22 cellular contexts compared by ENCODE assay signal in the genomic region with DNA sequence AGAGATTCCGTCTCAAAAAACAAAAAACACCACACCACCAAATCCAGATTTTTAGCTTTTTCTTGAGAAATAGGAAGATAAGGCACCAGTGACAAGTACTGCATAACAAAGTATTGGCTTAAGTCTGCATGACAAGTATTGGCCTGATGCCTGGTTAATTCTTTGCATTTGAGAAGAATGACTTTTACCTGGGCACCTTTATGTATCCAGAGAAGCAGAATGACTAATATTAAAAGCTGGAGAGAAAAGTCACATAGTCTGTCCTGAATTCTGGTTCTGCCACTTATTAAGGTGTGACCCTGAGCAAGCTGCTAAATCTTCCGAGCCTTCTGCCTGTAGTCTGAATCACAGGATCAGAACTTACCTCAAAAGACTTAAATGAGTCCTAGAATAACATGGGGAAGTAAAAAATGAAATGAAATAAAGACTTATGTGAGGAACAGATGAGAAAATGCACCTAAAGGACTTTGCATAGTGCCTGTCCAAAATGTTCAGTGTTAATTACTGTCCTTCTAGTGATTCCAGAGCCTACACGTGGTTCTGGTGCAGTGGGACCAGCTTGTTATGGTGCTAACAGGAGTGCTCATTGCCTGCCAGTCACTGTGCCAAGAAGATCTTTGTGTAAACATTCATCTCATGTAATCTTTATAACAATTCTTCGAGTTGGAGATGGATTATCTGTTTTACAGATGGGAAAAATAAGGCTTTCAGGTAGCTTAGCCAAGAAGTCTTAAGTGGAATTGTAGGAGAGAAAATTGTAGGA. TPM values are rescaled to one million over a fixed set of nuclear protein-coding genes. Genes with fewer than 3 reads are reported as not detected.
DNase-seq lines count a peak whose midpoint lies in the region; ATAC-seq, FAIRE-seq and TF ChIP-seq lines count a peak whose summit lies in the region.
"Had no signal": no experiment of that assay in that cellular context is flagged by ENCODE, and none has a peak within 500 bp of the region (broad histone marks: within the 10 kb centered on the region; RNA-seq: fewer than 3 reads in every experiment).

No MANE protein-coding gene starts in this region.

- peak; percentile 45; the same call in 2 of the 3 replicates for ATAC-seq in SK-N-SH treated with all-trans-retinoic acid at 6 μM for 48 hours
- ATAC-seq in pancreas, result peak in 3 of 4 donors; percentile 23 to 41 (median 32)
- ATAC-seq: activated T-cell treated with anti-CD3 and anti-CD28 coated beads, Interleukin-2, amount 50 U/mL, for 72 hours; right cardiac atrium; stimulated activated naive B cell treated with anti-CD40 and anti-IgM and Interleukin-4, amounts not matched to agents 10 μg/mL and 1 μg/mL and 100 μg/mL, for 72 hours had no signal

- H3K27me3 ChIP-seq in pancreas (no peaks in the 10 kb centered on the region), MG63 (no peaks in the 10 kb centered on the region), spleen (replicated peaks in 1 of 7) (no peaks in the 10 kb centered on the region)
- H3K27me3 ChIP-seq: neutrophil, SJCRH30 had no signal

- no peaks in the 10 kb centered on the region for H3K9me3 ChIP-seq in pancreas
- H3K9me3 ChIP-seq in MG63, result no peaks in the 10 kb centered on the region
- no peaks in the 10 kb centered on the region for H3K9me3 ChIP-seq in spleen
- H3K9me3 ChIP-seq: neutrophil, SJCRH30 had no signal

- H3K4me3 ChIP-seq in pancreas, result no peak overlapping the region
- H3K4me3 ChIP-seq in MG63, result no peak overlapping the region
- no peak overlapping the region for H3K4me3 ChIP-seq in spleen
- H3K4me3 ChIP-seq: SJCRH30 had no signal

- H3K27ac ChIP-seq in pancreas (no peak overlapping the region), spleen (no peak overlapping the region)
- H3K27ac ChIP-seq: neutrophil, SJCRH30 had no signal

- no peaks in the 10 kb centered on the region for H3K4me1 ChIP-seq in pancreas
- no peaks in the 10 kb centered on the region for H3K4me1 ChIP-seq in spleen
- H3K4me1 ChIP-seq: SJCRH30 had no signal

- intact Hi-C loops in pancreas (cut with DNase I), result no loop called here
- intact Hi-C loops in spleen (cut with DNase I; ENCODE audit: low total_unique reads), result no loop called here

- in situ Hi-C loops in KBM-7 (cut with MboI; ENCODE audit: low pct_unique_long_range_greater_than_20kb, low sequenced_read_pairs), result no loop called here

- no peak for FAIRE-seq in pancreas (lab: Jason Lieb, UNC)

- DNase-seq in HT-29 (ENCODE audit: low spot score) (peak; percentile 18), fibroblast of peridontal ligament (ENCODE audit: extremely low read depth) (peak; percentile 26), pancreas (no peak), GF-D8 (lab: John Stamatoyannopoulos, UW) (no peak), MG63 (no peak), spleen (no peak), KBM-7 (no peak)
- DNase-seq: activated CD4-positive, CD25-positive, alpha-beta regulatory T cell; activated T-cell treated with anti-CD3 and anti-CD28 coated beads, Interleukin-2, amount 50 U/mL, for 72 hours; AML-193; cortex of kidney; erythroblast; GOT3; Karpas-422; NCI-H1092 treated with DMSO at 0.1 percent for 48 hours; NCI-H2107; NCI-H510A treated with DMSO at 0.1 percent for 48 hours; right cardiac atrium; SJCRH30; stimulated activated naive B cell treated with anti-CD40 and anti-IgM and Interleukin-4, amounts not matched to agents 10 μg/mL and 1 μg/mL and 100 μg/mL, for 72 hours had no signal

- WGBS in pancreas, 2 donors, result 45 to 57% methylated on average over 4 of the region's 4 CpGs
- 79 to 89% (median 83%) methylated on average over 4 of the region's 4 CpGs for WGBS in spleen, 5 donors

- TF ChIP-seq CTCF in pancreas (IDR thresholded peaks at IDR 0.05), result no peak
- TF ChIP-seq CTCF in spleen (IDR thresholded peaks at IDR 0.05 in 8 of 11, conservative IDR thresholded peaks at IDR 0.05 in 3 of 11), result no peak

- peaks cover 0 to 24% (median 7%) of the 10 kb centered on the region in 3 donors for H3K36me3 ChIP-seq in pancreas
- peaks cover 11% of the 10 kb centered on the region for H3K36me3 ChIP-seq in MG63
- H3K36me3 ChIP-seq in spleen, result peaks cover 0 to 27% (median 11%) of the 10 kb centered on the region in 6 donors

- TF ChIP-seq POLR2A in spleen (IDR thresholded peaks at IDR 0.05), result no peak

TF ChIP-seq in SK-N-SH treated with all-trans-retinoic acid at 6 μM for 48 hours, 23 proteins besides CTCF, POLR2A, EP300 and RAD21 (continues in another document):
- TF ChIP-seq ZFP30 (CRISPR knock-in tag; IDR thresholded peaks at IDR 0.05) (no peak), SNAI2 (CRISPR knock-in tag; IDR thresholded peaks at IDR 0.05) (no peak), ZNF8 (CRISPR knock-in tag; IDR thresholded peaks at IDR 0.05) (no peak), RARB (CRISPR knock-in tag; IDR thresholded peaks at IDR 0.05) (no peak), OSR1 (CRISPR knock-in tag; IDR thresholded peaks at IDR 0.05) (no peak), ISL1 (CRISPR knock-in tag; IDR thresholded peaks at IDR 0.05) (no peak), PPARA (CRISPR knock-in tag; IDR thresholded peaks at IDR 0.05; ENCODE audit: borderline replicate concordance) (no peak), ARNTL (CRISPR knock-in tag; IDR thresholded peaks at IDR 0.05; ENCODE audit: borderline replicate concordance, low read depth) (no peak), BACH2 (CRISPR knock-in tag; IDR thresholded peaks at IDR 0.05; ENCODE audit: borderline replicate concordance) (no peak)
- TF ChIP-seq, protein P1, sequence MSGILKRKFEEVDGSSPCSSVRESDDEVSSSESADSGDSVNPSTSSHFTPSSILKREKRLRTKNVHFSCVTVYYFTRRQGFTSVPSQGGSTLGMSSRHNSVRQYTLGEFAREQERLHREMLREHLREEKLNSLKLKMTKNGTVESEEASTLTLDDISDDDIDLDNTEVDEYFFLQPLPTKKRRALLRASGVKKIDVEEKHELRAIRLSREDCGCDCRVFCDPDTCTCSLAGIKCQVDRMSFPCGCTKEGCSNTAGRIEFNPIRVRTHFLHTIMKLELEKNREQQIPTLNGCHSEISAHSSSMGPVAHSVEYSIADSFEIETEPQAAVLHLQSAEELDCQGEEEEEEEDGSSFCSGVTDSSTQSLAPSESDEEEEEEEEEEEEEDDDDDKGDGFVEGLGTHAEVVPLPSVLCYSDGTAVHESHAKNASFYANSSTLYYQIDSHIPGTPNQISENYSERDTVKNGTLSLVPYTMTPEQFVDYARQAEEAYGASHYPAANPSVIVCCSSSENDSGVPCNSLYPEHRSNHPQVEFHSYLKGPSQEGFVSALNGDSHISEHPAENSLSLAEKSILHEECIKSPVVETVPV (CRISPR knock-in tag; IDR thresholded peaks at IDR 0.05), result no peak
- TF ChIP-seq, protein P2, sequence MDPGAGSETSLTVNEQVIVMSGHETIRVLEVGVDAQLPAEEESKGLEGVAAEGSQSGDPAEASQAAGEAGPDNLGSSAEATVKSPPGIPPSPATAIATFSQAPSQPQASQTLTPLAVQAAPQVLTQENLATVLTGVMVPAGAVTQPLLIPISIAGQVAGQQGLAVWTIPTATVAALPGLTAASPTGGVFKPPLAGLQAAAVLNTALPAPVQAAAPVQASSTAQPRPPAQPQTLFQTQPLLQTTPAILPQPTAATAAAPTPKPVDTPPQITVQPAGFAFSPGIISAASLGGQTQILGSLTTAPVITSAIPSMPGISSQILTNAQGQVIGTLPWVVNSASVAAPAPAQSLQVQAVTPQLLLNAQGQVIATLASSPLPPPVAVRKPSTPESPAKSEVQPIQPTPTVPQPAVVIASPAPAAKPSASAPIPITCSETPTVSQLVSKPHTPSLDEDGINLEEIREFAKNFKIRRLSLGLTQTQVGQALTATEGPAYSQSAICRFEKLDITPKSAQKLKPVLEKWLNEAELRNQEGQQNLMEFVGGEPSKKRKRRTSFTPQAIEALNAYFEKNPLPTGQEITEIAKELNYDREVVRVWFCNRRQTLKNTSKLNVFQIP (CRISPR knock-in tag; IDR thresholded peaks at IDR 0.05; ENCODE audit: borderline replicate concordance, low read depth), result no peak

RNA-seq across cellular contexts. Expression of a gene that starts 31.6 kb away (rescaled TPM):
- total RNA-seq in HT-29 (2014; rRNA removed; shearing (Covaris generic)), result 82.3 and 95.2 TPM in 2 replicates
- total RNA-seq in pancreas (10 to 100 TPM; 16.0 to 84.8 (median 54.9) TPM), spleen (10 to 100 TPM; 15.3 to 30.8 (median 19.2) TPM)
- polyA plus RNA-seq in pancreas (1 to 10 TPM; 7.0 to 8.7 TPM), spleen (1 to 10 TPM; 4.1 to 7.1 (median 4.8) TPM)
- 62.1 and 72.0 TPM in 2 replicates for total RNA-seq in MG63 (2014; rRNA removed; shearing (Covaris generic); ENCODE audit: low replicate concordance)

RNA-seq across cellular contexts. Expression of a gene that starts 36.8 kb away (rescaled TPM):
- 4.9 and 5.5 TPM in 2 replicates for total RNA-seq in HT-29 (2014; rRNA removed; shearing (Covaris generic))
- 10 to 100 TPM in 2 of 6 donors, 1 to 10 TPM in 4; 5.9 to 13.1 (median 8.5) TPM for total RNA-seq in pancreas
- 10 to 100 TPM; 11.4 to 18.1 TPM for polyA plus RNA-seq in pancreas
- total RNA-seq in MG63 (2014; rRNA removed; shearing (Covaris generic); ENCODE audit: low replicate concordance), result 16.0 and 31.4 TPM in 2 replicates
- total RNA-seq in spleen, result 10 to 100 TPM in 6 of 7 donors, 1 to 10 TPM in 1; 8.0 to 19.2 (median 14.6) TPM
- 10 to 100 TPM; 15.5 to 21.7 (median 16.8) TPM for polyA plus RNA-seq in spleen

RNA-seq across cellular contexts. Expression of a gene that starts 36.9 kb away (rescaled TPM):
- total RNA-seq in HT-29 (2014; rRNA removed; shearing (Covaris generic)), result 1,285 and 1,602 TPM in 2 replicates
- total RNA-seq in pancreas (1,000 to 10,000 TPM in 5 of 6 donors, 100 to 1,000 TPM in 1; 952 to 1,393 (median 1,175) TPM), spleen (1,000 to 10,000 TPM; 1,133 to 3,346 (median 1,587) TPM)
- polyA plus RNA-seq in pancreas (1,000 to 10,000 TPM; 1,500 to 2,346 TPM), spleen (1,000 to 10,000 TPM; 3,705 to 6,391 (median 4,989) TPM)
- 1,371 and 1,840 TPM in 2 replicates for total RNA-seq in MG63 (2014; rRNA removed; shearing (Covaris generic); ENCODE audit: low replicate concordance)

Comparison
In these comparisons a context has a peak if more than half of its experiments do, and no peak if none do; other contexts are left out.
1. DNase-seq: peak in HT-29 (single experiment) and fibroblast of peridontal ligament (single experiment); none in pancreas (0 of 6), GF-D8 (single experiment), MG63 (single experiment), spleen (single experiment) and KBM-7 (single experiment).